Comparison of ENCODE assay signal across 16 cellular contexts in the genomic region with DNA sequence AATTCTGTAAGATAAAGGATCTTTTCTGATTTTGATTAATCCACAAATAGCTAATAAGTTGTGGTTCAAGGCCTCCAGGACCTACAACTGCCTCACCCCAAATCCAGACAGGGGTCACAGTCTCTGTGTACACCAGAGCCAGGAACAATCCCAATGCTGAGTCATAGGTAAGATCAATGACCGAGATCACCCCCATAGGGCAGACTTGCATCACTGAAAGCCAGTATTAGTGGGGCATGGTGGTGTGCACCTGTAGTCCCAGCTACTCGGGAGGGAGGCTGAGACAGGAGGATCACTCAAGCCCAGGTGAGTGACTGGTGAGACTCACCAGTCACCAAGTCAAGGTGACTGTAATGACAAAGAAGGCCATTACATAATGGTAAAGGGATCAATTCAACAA. TPM values are rescaled to one million over a fixed set of nuclear protein-coding genes. Genes with fewer than 3 reads are reported as not detected.
DNase-seq lines count a peak whose midpoint lies in the region; FAIRE-seq and TF ChIP-seq lines count a peak whose summit lies in the region.
"Had no signal": no experiment of that assay in that cellular context is flagged by ENCODE, and none has a peak within 500 bp of the region (broad histone marks: within the 10 kb centered on the region; RNA-seq: fewer than 3 reads in every experiment).

No MANE protein-coding gene starts in this region.

- no peak overlapping the region for H3K9ac ChIP-seq in MM.1S (ENCODE audit: low read length)

- no peak for TF ChIP-seq CTCF in bronchial epithelial cell (IDR thresholded peaks at IDR 0.05; ENCODE audit: insufficient read depth, low read length, severe bottlenecking)
- no peak for TF ChIP-seq CTCF in nephron progenitor cell (IDR thresholded peaks at IDR 0.05)
- no peak for TF ChIP-seq CTCF in MM.1S (IDR thresholded peaks at IDR 0.05; ENCODE audit: low read length)

- H3K9me3 ChIP-seq in MM.1S (replicated peaks; ENCODE audit: insufficient read depth, low read length) (no peaks in the 10 kb centered on the region), MG63 (no peaks in the 10 kb centered on the region)
- H3K9me3 ChIP-seq: A549 had no signal

- H3K9me3 Mint-ChIP-seq in nephron progenitor cell = peaks cover 38% of the 10 kb centered on the region
- H3K9me3 Mint-ChIP-seq: CD8-positive, alpha-beta T cell had no signal

- no peaks in the 10 kb centered on the region for H3K4me1 ChIP-seq in MM.1S (ENCODE audit: low read length)
- H3K4me1 ChIP-seq: A549 had no signal

- no peak overlapping the region for H2AFZ ChIP-seq in MM.1S (ENCODE audit: low read length)

- no peaks in the 10 kb centered on the region for H3K9me2 ChIP-seq in MM.1S (replicated peaks; ENCODE audit: insufficient read depth, low read length)

- peak overlapping the region; percentile 93 for H3K27ac Mint-ChIP-seq in nephron progenitor cell
- H3K27ac Mint-ChIP-seq: CD14-positive monocyte; CD8-positive, alpha-beta T cell had no signal

- H4K20me1 ChIP-seq in MM.1S (ENCODE audit: insufficient read depth, low read length) = no peaks in the 10 kb centered on the region

- no peak overlapping the region for H3K4me3 Mint-ChIP-seq in nephron progenitor cell
- H3K4me3 Mint-ChIP-seq: CD14-positive monocyte; CD8-positive, alpha-beta T cell had no signal

- DNase-seq in AG20443 (ENCODE audit: low spot score) (peak; percentile 3), GM03348 (ENCODE audit: low spot score) (peak; percentile 2), bronchial epithelial cell (ENCODE audit: low read depth) (peak; percentile 37), nephron progenitor cell (no peak), MM.1S (no peak), MG63 (no peak), NCI-H748 (lab: John Stamatoyannopoulos, UW; ENCODE audit: unreplicated experiment) (no peak)
- DNase-seq: CD8-positive, alpha-beta T cell; COR-L47; DND-41; GDM1; IMR-90 had no signal

- H3K27me3 Mint-ChIP-seq in nephron progenitor cell (ENCODE audit: low read depth, poor library complexity) = peaks cover 7% of the 10 kb centered on the region

- H3K4me3 ChIP-seq in bronchial epithelial cell (ENCODE audit: low read depth, low read length) (no peak overlapping the region), MM.1S (ENCODE audit: low read length) (no peak overlapping the region), MG63 (no peak overlapping the region)
- H3K4me3 ChIP-seq: A549 had no signal

- no peak overlapping the region for H3K4me2 ChIP-seq in MM.1S (ENCODE audit: low read depth, low read length)
- H3K4me2 ChIP-seq: A549 had no signal

- peaks cover 22% of the 10 kb centered on the region for H3K4me1 Mint-ChIP-seq in nephron progenitor cell
- H3K4me1 Mint-ChIP-seq: CD14-positive monocyte had no signal

- peaks cover 5% of the 10 kb centered on the region for H3K36me3 ChIP-seq in bronchial epithelial cell (ENCODE audit: control insufficient read depth, insufficient read depth, low read length)
- no peaks in the 10 kb centered on the region for H3K36me3 ChIP-seq in MM.1S (replicated peaks; ENCODE audit: insufficient read depth, low read length)
- H3K36me3 ChIP-seq in MG63 = no peaks in the 10 kb centered on the region

- H3K36me3 Mint-ChIP-seq in nephron progenitor cell (ENCODE audit: low read depth) = peaks cover 25% of the 10 kb centered on the region
- H3K36me3 Mint-ChIP-seq: CD14-positive monocyte; CD8-positive, alpha-beta T cell had no signal

- FAIRE-seq in bronchial epithelial cell (lab: Jason Lieb, UNC) = no peak
- FAIRE-seq: A549, GM19239 had no signal

- H3K27ac ChIP-seq in MM.1S (ENCODE audit: low read length) = no peak overlapping the region
- H3K27ac ChIP-seq: A549, HL-60 had no signal

- no peaks in the 10 kb centered on the region for H3K79me2 ChIP-seq in MM.1S (ENCODE audit: low read length)

- H3F3A ChIP-seq in MM.1S (ENCODE audit: insufficient read depth, low read length) = no peaks in the 10 kb centered on the region

- no peaks in the 10 kb centered on the region for H3K27me3 ChIP-seq in bronchial epithelial cell (ENCODE audit: control insufficient read depth, insufficient read depth, low read length)
- no peaks in the 10 kb centered on the region for H3K27me3 ChIP-seq in MM.1S (replicated peaks; ENCODE audit: insufficient read depth, low read length)
- H3K27me3 ChIP-seq in MG63 = no peaks in the 10 kb centered on the region

RNA-seq across cellular contexts. Expression of a gene that starts 12.9 kb away (rescaled TPM):
- 12.4 and 13.2 TPM in 2 replicates for total RNA-seq in bronchial epithelial cell
- total RNA-seq in MG63 (2014; rRNA removed; shearing (Covaris generic); ENCODE audit: low replicate concordance) = 3.4 TPM in 2 replicates

Comparison
In these comparisons a context has a peak if more than half of its experiments do, and no peak if none do; other contexts are left out.
1. DNase-seq: peak in AG20443 (single experiment), GM03348 (single experiment) and bronchial epithelial cell (single experiment); none in nephron progenitor cell (single experiment), MM.1S (single experiment), MG63 (single experiment) and NCI-H748 (single experiment).